ENCODE assay signal across 8 cellular contexts in genomic region chr5:111550282-111551020, GRCh38. TPM values are rescaled to one million over a fixed set of nuclear protein-coding genes. Genes with fewer than 3 reads are reported as not detected.
DNase-seq lines count a peak whose midpoint lies in the region; ATAC-seq, FAIRE-seq and TF ChIP-seq lines count a peak whose summit lies in the region.

No MANE protein-coding gene starts in this region.

- intact Hi-C loops in pancreas (cut with DNase I): no loop called here

- peak in 1 of 2 donors; percentile 66 for TF ChIP-seq EP300 in tibial nerve (IDR thresholded peaks at IDR 0.05)

- peak; percentile 71 to 79 for TF ChIP-seq CTCF in GM23338 (conservative IDR thresholded peaks at IDR 0.05; ENCODE audit: low read depth in 2 of 2)
- peak; percentile 66 for TF ChIP-seq CTCF in LNCaP clone FGC (IDR thresholded peaks at IDR 0.05; ENCODE audit: control insufficient read depth, extremely low read depth, insufficient read depth)
- peak in 3 of 4 donors; percentile 39 to 47 (median 45) for TF ChIP-seq CTCF in pancreas (IDR thresholded peaks at IDR 0.05)
- TF ChIP-seq CTCF in tibial nerve (IDR thresholded peaks at IDR 0.05): peak; percentile 55 to 84 (median 67)

- no peaks in the 10 kb centered on the region for H3K9me3 ChIP-seq in pancreas
- H3K9me3 ChIP-seq in tibial nerve: no peaks in the 10 kb centered on the region

- 0 out of 2 replicates have a peak overlapping the region, but pooled peaks have one; percentile 5 for H3K27ac Mint-ChIP-seq in GM23338

- no peak for TF ChIP-seq POLR2A in tibial nerve (IDR thresholded peaks at IDR 0.05)

- peak; percentile 9 for FAIRE-seq in pancreas (lab: Jason Lieb, UNC)

- H3K4me3 ChIP-seq in GM23338 (no peak overlapping the region), LNCaP clone FGC (ENCODE audit: low read depth, low read length) (no peak overlapping the region), pancreas (no peak overlapping the region), tibial nerve (no peak overlapping the region)

- H3K9me3 Mint-ChIP-seq in GM23338: no peaks in the 10 kb centered on the region; the same call in 2 of the 3 replicates

- no peaks in the 10 kb centered on the region for H3K36me3 ChIP-seq in GM23338 (ENCODE audit: insufficient read depth)
- no peaks in the 10 kb centered on the region for H3K36me3 ChIP-seq in pancreas
- no peaks in the 10 kb centered on the region for H3K36me3 ChIP-seq in tibial nerve

- H3K4me1 ChIP-seq in GM23338 (ENCODE audit: insufficient read depth) (peaks cover 30% of the 10 kb centered on the region), pancreas (peaks cover 0 to 7% (median 0%) of the 10 kb centered on the region in 3 donors), tibial nerve (peaks cover 0 to 12% (median 4%) of the 10 kb centered on the region in 4 donors)

- peaks cover 37% of the 10 kb centered on the region for H3K4me1 Mint-ChIP-seq in GM23338

- no peak overlapping the region for H3K4me3 Mint-ChIP-seq in GM23338

- peak; percentile 90 for ATAC-seq in GM23338
- ATAC-seq in pancreas: peak; percentile 82 to 96 (median 92)

- peaks cover 4% of the 10 kb centered on the region; the same call in 1 of the 2 replicates for H3K9me2 ChIP-seq in GM23338 (ENCODE audit: insufficient read depth)

- H3K27me3 ChIP-seq in GM23338 (ENCODE audit: insufficient read depth) (no peaks in the 10 kb centered on the region), pancreas (no peaks in the 10 kb centered on the region), tibial nerve (no peaks in the 10 kb centered on the region)

- 0 out of 2 replicates have a peak overlapping the region, but pooled peaks have one; percentile 15 for H2AFZ ChIP-seq in GM23338

- no peaks in the 10 kb centered on the region for H4K20me1 ChIP-seq in GM23338 (replicated peaks; ENCODE audit: insufficient read depth)

- peak; percentile 97 for DNase-seq in ELR (ENCODE audit: low read depth)
- peak; percentile 96 for DNase-seq in GM23338 (ENCODE audit: low spot score)
- DNase-seq in LNCaP clone FGC (ENCODE audit: low read depth): peak; percentile 28
- peak; percentile 50 to 71 for DNase-seq in SHP77 (lab: John Stamatoyannopoulos, UW)
- peak; percentile 80 for DNase-seq in activated effector memory CD4-positive, alpha-beta T cell treated with anti-CD3 and anti-CD28 coated beads, Interleukin-2, amount 50 U/mL, for 16 hours
- peak; percentile 75 for DNase-seq in globus pallidus (ENCODE audit: low spot score)
- peak in 4 of 6 donors; percentile 39 to 70 (median 56) for DNase-seq in pancreas
- DNase-seq in tibial nerve (ENCODE audit: low spot score in 2 of 2): peak; percentile 62 to 98

- no peaks in the 10 kb centered on the region for H3K79me2 ChIP-seq in GM23338 (replicated peaks; ENCODE audit: insufficient read depth)

- WGBS in pancreas, 2 donors: 29 to 31% methylated on average over 8 of the region's 8 CpGs
- WGBS in tibial nerve, 2 donors: 26 to 28% methylated on average over 8 of the region's 8 CpGs

- no peaks in the 10 kb centered on the region for H3K36me3 Mint-ChIP-seq in GM23338 (ENCODE audit: low read depth)

- peaks cover 2% of the 10 kb centered on the region for H3K27me3 Mint-ChIP-seq in GM23338 (ENCODE audit: insufficient read depth, low read depth, poor library complexity)

- H3K4me2 ChIP-seq in GM23338: peak overlapping the region; percentile 14; the same call in 1 of the 2 replicates

- no peaks in the 10 kb centered on the region for H3F3A ChIP-seq in GM23338 (replicated peaks; ENCODE audit: low read depth)

- H3K27ac ChIP-seq in GM23338 (ENCODE audit: low read depth): peak overlapping the region; percentile 24; the same call in 1 of the 2 replicates
- no peak overlapping the region for H3K27ac ChIP-seq in pancreas
- no peak overlapping the region for H3K27ac ChIP-seq in tibial nerve

TF ChIP-seq in GM23338, 12 proteins besides CTCF, POLR2A, EP300 and RAD21 (continues in another document):
- no peak for TF ChIP-seq EZH2phosphoT487 (IDR thresholded peaks at IDR 0.05; ENCODE audit: unreplicated experiment)
- no peak for TF ChIP-seq ZNF114 (CRISPR knock-in tag; IDR thresholded peaks at IDR 0.05)
- no peak for TF ChIP-seq REST (IDR thresholded peaks at IDR 0.05; ENCODE audit: unreplicated experiment)
- no peak for TF ChIP-seq ZNF462 (CRISPR knock-in tag; IDR thresholded peaks at IDR 0.05)

RNA-seq across cellular contexts. Expression of gene STARD4, which starts 38.1 kb away (rescaled TPM):
- 92.0 and 106 TPM in 2 replicates for total RNA-seq in GM23338 (2014; rRNA removed; shearing (Covaris generic))
- 21.6 and 25.0 TPM in 2 replicates for polyA plus RNA-seq in GM23338 (2016; fragmentation: Nextera tagmentation; extraction: Ambion mirVana)
- 1 to 10 TPM; 2.3 to 7.1 (median 3.3) TPM for total RNA-seq in pancreas
- polyA plus RNA-seq in pancreas: 1 to 10 TPM; 1.4 to 6.8 TPM
- total RNA-seq in tibial nerve: 10 to 100 TPM in 3 of 4 donors, 1 to 10 TPM in 1; 8.5 to 21.3 (median 12.1) TPM

Comparison
In these comparisons a context has a peak if more than half of its experiments do, and no peak if none do; other contexts are left out.
1. DNase-seq: peak in every context shown above with its lines; median percentile 97 in ELR; 96 in GM23338; 80 in activated effector memory CD4-positive, alpha-beta T cell treated with anti-CD3 and anti-CD28 coated beads, Interleukin-2, amount 50 U/mL, for 16 hours; 80 in tibial nerve; 75 in globus pallidus; 60 in SHP77; 56 in pancreas; 28 in LNCaP clone FGC.